Comparison of ENCODE assay signal across 14 cellular contexts in the genomic region with DNA sequence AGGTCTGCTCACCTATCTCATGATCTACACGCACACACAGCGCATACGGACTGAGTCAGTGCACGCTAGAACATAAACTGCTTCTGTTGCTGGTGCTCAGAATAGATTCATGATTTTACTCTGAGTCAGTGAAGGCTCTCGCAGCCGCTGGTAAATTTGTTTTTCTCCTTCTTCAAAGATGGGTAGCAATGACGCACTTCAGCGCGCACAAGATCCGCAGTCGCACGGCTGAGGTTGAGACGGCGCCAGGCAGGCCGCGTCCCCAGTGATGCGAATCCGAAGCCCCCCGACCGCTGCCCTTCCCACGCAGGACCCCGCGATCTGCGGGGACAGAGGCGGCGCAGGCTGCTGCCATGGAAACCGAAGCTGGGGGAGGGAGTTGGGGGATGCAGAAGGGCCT.
"Had no signal": no experiment of that assay in that cellular context is flagged by ENCODE, and none has a peak within 500 bp of the region (broad histone marks: within the 10 kb centered on the region; RNA-seq: fewer than 3 reads in every experiment).

No MANE protein-coding gene starts in this region.

- ATAC-seq: left ventricle myocardium superior; stimulated activated naive CD8-positive, alpha-beta T cell treated with anti-CD3 and anti-CD28 coated beads, Interleukin-15, Interleukin-2, amounts not matched to agents 100 U/mL and 50 U/mL, for 24 hours had no signal

- H3K4me3 ChIP-seq: breast epithelium, heart right ventricle, tibial nerve, vagina had no signal

- H3K27ac ChIP-seq: breast epithelium, epithelial cell of prostate, heart right ventricle, tibial nerve, vagina had no signal

- DNase-seq: activated CD4-positive, alpha-beta T cell treated with anti-CD3 and anti-CD28 coated beads for 1 hour; activated gamma-delta T cell treated with Interleukin-2 at 50 U/mL for 16 hours; activated T-cell treated with anti-CD3 and anti-CD28 coated beads, Interleukin-2, amount 50 U/mL, for 1 hour; cortex of kidney; heart right ventricle; left ventricle myocardium superior; retina; stimulated activated CD4-positive, alpha-beta T cell treated with anti-CD3 and anti-CD28 coated beads, Interleukin-4, amount 100 ng/mL, for 4 hours; stimulated activated naive CD8-positive, alpha-beta T cell treated with anti-CD3 and anti-CD28 coated beads, Interleukin-15, Interleukin-2, amounts not matched to agents 100 U/mL and 50 U/mL, for 24 hours; T-helper 1 cell had no signal

- H3K27me3 ChIP-seq: tibial nerve, vagina had no signal
